1 cellular context compared by ENCODE assay signal in genomic region chr5:176653401-176653800, GRCh38.
A peak's percentile ranks its signal among the peaks of the same experiment; 100 is the strongest.
TF ChIP-seq lines count a peak whose summit lies in the region.

No MANE protein-coding gene starts in this region.

TF ChIP-seq in HepG2, 621 proteins besides CTCF, POLR2A, EP300 and RAD21:
- peak; percentile 8; the same call in 1 of the 2 replicates for TF ChIP-seq CREB1 (IDR thresholded peaks at IDR 0.05)
- no peak for TF ChIP-seq CREB1 (CRISPR knock-in tag; IDR thresholded peaks at IDR 0.05)
- TF ChIP-seq ZNF543 (CRISPR knock-in tag; IDR thresholded peaks at IDR 0.05): no peak
